Comparison of ENCODE assay signal across 9 cellular contexts in the genomic region with DNA sequence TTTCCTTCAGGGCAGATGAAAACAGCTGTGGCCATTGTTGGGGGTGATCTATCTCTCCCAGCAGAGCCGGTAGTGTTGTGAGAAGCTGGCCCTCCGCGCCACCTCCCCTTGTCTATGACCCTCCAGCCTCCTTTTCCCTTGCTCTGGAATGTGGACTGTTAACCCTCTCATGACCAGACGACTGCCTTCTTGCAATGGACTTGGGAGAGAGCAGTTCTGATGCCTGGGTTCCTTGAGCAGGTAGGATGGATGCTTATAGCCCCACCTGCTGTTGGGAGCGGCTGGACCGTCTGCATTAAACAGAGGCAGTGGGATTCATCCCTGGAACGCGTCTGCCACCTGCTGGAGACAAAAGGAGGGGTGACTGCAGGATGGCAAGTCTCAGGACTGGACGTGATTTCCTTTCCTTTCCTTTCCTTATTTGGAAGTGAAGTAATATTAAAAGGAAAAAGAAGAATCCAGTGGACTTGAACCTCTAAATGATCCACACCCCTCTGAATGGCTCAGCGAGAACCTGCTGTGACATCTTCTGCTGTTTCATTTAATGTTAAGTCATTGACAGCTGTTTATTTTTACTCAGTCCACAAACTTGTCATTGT. TPM values are rescaled to one million over a fixed set of nuclear protein-coding genes. Genes with fewer than 3 reads are reported as not detected.
DNase-seq lines count a peak whose midpoint lies in the region; ATAC-seq and TF ChIP-seq lines count a peak whose summit lies in the region.
"Had no signal": no experiment of that assay in that cellular context is flagged by ENCODE, and none has a peak within 500 bp of the region (broad histone marks: within the 10 kb centered on the region; RNA-seq: fewer than 3 reads in every experiment).

No MANE protein-coding gene starts in this region.

- H3K27me3 Mint-ChIP-seq in nephron (ENCODE audit: low read depth): peaks cover 40% of the 10 kb centered on the region

- no peak overlapping the region for H3K4me3 ChIP-seq in fibroblast of pulmonary artery (replicated peaks; ENCODE audit: low read depth, low read length)

- H3K36me3 Mint-ChIP-seq in nephron (ENCODE audit: low read depth): no peaks in the 10 kb centered on the region

- peaks cover 18% of the 10 kb centered on the region for H3K4me1 Mint-ChIP-seq in nephron

- DNase-seq in GM10266 (ENCODE audit: extremely low spot score) (peak; percentile 93), M059J (ENCODE audit: low read depth) (peak; percentile 85), RKO (ENCODE audit: low spot score) (peak; percentile 90), activated T-helper 1 cell treated with Interleukin-2 at 50 U/mL for 16 hours (ENCODE audit: low read depth) (peak; percentile 75), fibroblast of pulmonary artery (ENCODE audit: low read depth) (peak; percentile 96)
- DNase-seq in stimulated activated naive CD8-positive, alpha-beta T cell treated with anti-CD3 and anti-CD28 coated beads, Interleukin-15, Interleukin-2, amounts not matched to agents 100 U/mL and 50 U/mL, for 24 hours: peak; percentile 94

- peak overlapping the region; percentile 14 to 53 (median 31) for H3K4me3 Mint-ChIP-seq in nephron

- no peaks in the 10 kb centered on the region for H3K9me3 Mint-ChIP-seq in nephron

- TF ChIP-seq CTCF in GM10266 (IDR thresholded peaks at IDR 0.05; ENCODE audit: control insufficient read depth, insufficient read depth, low read depth, missing control alignments): peak; percentile 99
- TF ChIP-seq CTCF in fibroblast of pulmonary artery (IDR thresholded peaks at IDR 0.05; ENCODE audit: low read length, missing control alignments): peak; percentile 100
- TF ChIP-seq CTCF in nephron (IDR thresholded peaks at IDR 0.05; ENCODE audit: unreplicated experiment in 3 of 3): peak; percentile 97 to 100 (median 100)

- peak; percentile 89 for ATAC-seq in stimulated activated naive CD8-positive, alpha-beta T cell treated with anti-CD3 and anti-CD28 coated beads, Interleukin-15, Interleukin-2, amounts not matched to agents 100 U/mL and 50 U/mL, for 24 hours
- ATAC-seq in GM21576 (IDR thresholded peaks at IDR 0.05; ENCODE audit: unreplicated experiment): no peak

- H3K27ac Mint-ChIP-seq in nephron: peak overlapping the region in 2 of 3 experiments; percentile 30 to 94

RNA-seq across cellular contexts. Expression of a gene that starts 1.8 kb away (rescaled TPM):
- not detected in 2 replicates for total RNA-seq in M059J (2014; rRNA removed; shearing (Covaris generic))
- total RNA-seq: skeletal muscle tissue had no signal

RNA-seq across cellular contexts. Expression of a gene that starts 18.4 kb away (rescaled TPM):
- total RNA-seq in M059J (2014; rRNA removed; shearing (Covaris generic)): 37.7 and 51.5 TPM in 2 replicates

RNA-seq across cellular contexts. Expression of a gene that starts 19.9 kb away (rescaled TPM):
- not detected in 2 replicates for total RNA-seq in M059J (2014; rRNA removed; shearing (Covaris generic))
- total RNA-seq: skeletal muscle tissue had no signal
